In the genomic region with DNA sequence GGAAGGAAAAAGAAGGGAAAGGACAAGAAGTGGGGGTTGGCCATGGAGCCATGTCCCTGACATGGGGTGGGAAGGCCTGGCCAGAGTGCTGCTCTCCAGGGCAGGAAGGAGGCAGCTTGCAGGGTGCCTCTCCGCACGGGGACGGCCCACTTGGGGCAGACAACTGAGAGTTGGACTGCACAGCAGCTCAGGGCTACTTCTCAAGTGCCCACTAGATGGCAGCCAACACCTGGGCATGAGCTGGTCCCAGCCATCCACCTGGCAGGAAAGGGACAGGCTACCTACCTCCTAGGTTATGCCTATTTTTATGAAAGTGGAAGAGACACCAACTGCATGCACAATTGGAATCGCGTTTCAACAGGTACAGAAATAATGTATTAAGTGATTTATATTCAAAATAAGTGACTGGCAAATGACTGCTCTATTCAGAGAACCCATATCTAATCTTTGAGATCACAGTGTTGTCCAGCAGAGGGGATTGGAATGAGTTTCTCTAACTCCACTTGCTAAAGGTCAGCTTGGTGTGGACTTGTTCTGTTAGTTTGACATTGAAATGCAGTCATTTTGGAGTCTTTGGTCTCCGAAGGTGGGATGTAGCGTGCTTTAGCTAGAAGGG, we compare ENCODE assay signal across 8 cellular contexts.
DNase-seq lines count a peak whose midpoint lies in the region; ATAC-seq and TF ChIP-seq lines count a peak whose summit lies in the region.

No MANE protein-coding gene starts in this region.

- no peaks in the 10 kb centered on the region for H3K9me3 Mint-ChIP-seq in T-cell
- H3K9me3 Mint-ChIP-seq in activated naive CD8-positive, alpha-beta T cell treated with anti-CD3 and anti-CD28 coated beads, Interleukin-2, amount 50 U/mL, for 24 hours: no peaks in the 10 kb centered on the region

- POLR2A ChIA-PET in T-cell (lab: Charles Lee): interaction anchor here in 1 of 2 donors (0.5 kb wide), 1 partner anchor 400 kb away, joined by 9 read pairs; no protein-coding TSS in a partner anchor

- no peak overlapping the region for H3K27ac Mint-ChIP-seq in T-cell
- H3K27ac Mint-ChIP-seq in activated naive CD8-positive, alpha-beta T cell treated with anti-CD3 and anti-CD28 coated beads, Interleukin-2, amount 50 U/mL, for 24 hours: no peak overlapping the region

- H3K36me3 Mint-ChIP-seq in T-cell: no peaks in the 10 kb centered on the region
- H3K36me3 Mint-ChIP-seq in activated naive CD8-positive, alpha-beta T cell treated with anti-CD3 and anti-CD28 coated beads, Interleukin-2, amount 50 U/mL, for 24 hours (ENCODE audit: low read depth): no peaks in the 10 kb centered on the region

- DNase-seq in NCI-H1105 (lab: John Stamatoyannopoulos, UW): peak; percentile 26
- peak; percentile 30 to 73 (median 62) for DNase-seq in T-cell
- DNase-seq in activated naive CD8-positive, alpha-beta T cell treated with anti-CD3 and anti-CD28 coated beads, Interleukin-2, amount 50 U/mL, for 24 hours: peak; percentile 78
- DNase-seq in left cardiac atrium: peak; percentile 76
- peak; percentile 82 for DNase-seq in retina
- DNase-seq in GF-D8 (lab: John Stamatoyannopoulos, UW): no peak

- H3K27me3 Mint-ChIP-seq in T-cell: no peaks in the 10 kb centered on the region
- no peaks in the 10 kb centered on the region for H3K27me3 Mint-ChIP-seq in activated naive CD8-positive, alpha-beta T cell treated with anti-CD3 and anti-CD28 coated beads, Interleukin-2, amount 50 U/mL, for 24 hours

- ATAC-seq in HG02571 (IDR thresholded peaks at IDR 0.05; ENCODE audit: unreplicated experiment) (peak; percentile 84), T-cell (replicated peaks in 1 of 4) (peak; percentile 90 to 96 (median 92)), left cardiac atrium (peak; percentile 94 to 95)
- ATAC-seq in activated naive CD8-positive, alpha-beta T cell treated with anti-CD3 and anti-CD28 coated beads, Interleukin-2, amount 50 U/mL, for 24 hours: peak; percentile 91

- H3K4me1 Mint-ChIP-seq in T-cell: no peaks in the 10 kb centered on the region
- H3K4me1 Mint-ChIP-seq in activated naive CD8-positive, alpha-beta T cell treated with anti-CD3 and anti-CD28 coated beads, Interleukin-2, amount 50 U/mL, for 24 hours: peaks cover 4% of the 10 kb centered on the region

- CTCF ChIA-PET in T-cell (lab: Charles Lee): interaction anchor here (0.5 to 2.7 kb wide), 17 partner anchors 8 to 1225 kb away, joined by 3 to 45 read pairs (median 3); no protein-coding TSS in a partner anchor

- H3K4me3 Mint-ChIP-seq in T-cell: no peak overlapping the region
- no peak overlapping the region for H3K4me3 Mint-ChIP-seq in activated naive CD8-positive, alpha-beta T cell treated with anti-CD3 and anti-CD28 coated beads, Interleukin-2, amount 50 U/mL, for 24 hours

- TF ChIP-seq CTCF in GM12873 (IDR thresholded peaks at IDR 0.05; ENCODE audit: insufficient read depth, low read depth, low read length, missing control alignments): peak; percentile 95

- intact Hi-C loops in left cardiac atrium (cut with DNase I): loop anchor here (5.0 to 10.0 kb wide), 6 partner anchors 512 to 1060 kb away; no protein-coding TSS in a partner anchor
